Comparison of ENCODE assay signal across 8 cellular contexts in genomic region chr1:231376875-231377549, GRCh38. TPM values are rescaled to one million over a fixed set of nuclear protein-coding genes. Genes with fewer than 3 reads are reported as not detected.
DNase-seq lines count a peak whose midpoint lies in the region; ATAC-seq and TF ChIP-seq lines count a peak whose summit lies in the region.

No MANE protein-coding gene starts in this region.

- H3K4me1 ChIP-seq in mammary epithelial cell (ENCODE audit: insufficient read depth, low read length): no peaks in the 10 kb centered on the region

- H3K27me3 ChIP-seq in mammary epithelial cell (ENCODE audit: insufficient read depth, low read length): no peaks in the 10 kb centered on the region
- no peaks in the 10 kb centered on the region for H3K27me3 ChIP-seq in WERI-Rb-1 (ENCODE audit: insufficient read depth, low read depth, severe bottlenecking)

- no peak overlapping the region for H3K4me3 ChIP-seq in mammary epithelial cell (replicated peaks in 1 of 3; ENCODE audit: insufficient read depth in 1 of 3, low read depth in 2 of 3, low read length in 3 of 3)
- no peak overlapping the region for H3K4me3 ChIP-seq in WERI-Rb-1 (ENCODE audit: low read depth, low read length)

- H3K27ac ChIP-seq in mammary epithelial cell (ENCODE audit: insufficient read depth, low read depth, low read length) (no peak overlapping the region), WERI-Rb-1 (no peak overlapping the region)

- H4K20me1 ChIP-seq in mammary epithelial cell (ENCODE audit: insufficient read depth, low read length): no peaks in the 10 kb centered on the region

- no peak overlapping the region for H3K9ac ChIP-seq in mammary epithelial cell (ENCODE audit: insufficient read depth, low read length)

- peaks cover 87% of the 10 kb centered on the region for H3K79me2 ChIP-seq in mammary epithelial cell (ENCODE audit: insufficient read depth, low read length)

- H3K4me1 Mint-ChIP-seq in MCF 10A (ENCODE audit: insufficient read depth, unreplicated experiment): peaks cover 10% of the 10 kb centered on the region
- peaks cover 27% of the 10 kb centered on the region for H3K4me1 Mint-ChIP-seq in activated naive CD8-positive, alpha-beta T cell treated with anti-CD3 and anti-CD28 coated beads, Interleukin-2, amount 10 ng/mL, durations not matched to agents 7 days and 5 days
- H3K4me1 Mint-ChIP-seq in stimulated activated effector memory CD8-positive, alpha-beta T cell treated with anti-CD3 and anti-CD28 coated beads, Interleukin-12 subunit alpha, Interleukin-12 subunit beta, amount 100 ng/mL, for 72 hours: peaks cover 37% of the 10 kb centered on the region

- DNase-seq in MCF 10A (ENCODE audit: unreplicated experiment) (no peak), mammary epithelial cell (no peak), sciatic nerve (ENCODE audit: low spot score) (no peak), WERI-Rb-1 (no peak)
- DNase-seq in activated naive CD8-positive, alpha-beta T cell treated with anti-CD3 and anti-CD28 coated beads, Interleukin-2, amount 10 ng/mL, durations not matched to agents 7 days and 5 days: no peak
- peak in 1 of 2 donors; percentile 65 for DNase-seq in stimulated activated effector memory CD8-positive, alpha-beta T cell treated with anti-CD3 and anti-CD28 coated beads, Interleukin-12 subunit alpha, Interleukin-12 subunit beta, amount 100 ng/mL, for 72 hours (ENCODE audit: low spot score in 2 of 2)
- DNase-seq in activated CD4-positive, CD25-positive, alpha-beta regulatory T cell (lab: John Stamatoyannopoulos, UW): no peak

- H3K9me3 ChIP-seq in mammary epithelial cell (replicated peaks; ENCODE audit: insufficient read depth, low read length) (no peaks in the 10 kb centered on the region), WERI-Rb-1 (ENCODE audit: severe bottlenecking) (no peaks in the 10 kb centered on the region)

- CTCF ChIA-PET in MCF 10A (lab: Yijun Ruan, JAX): interaction anchor here (0.6 kb wide), 1 partner anchor 64 kb away, joined by 5 read pairs; no protein-coding TSS in a partner anchor
- CTCF ChIA-PET in mammary epithelial cell (lab: Charles Lee; ENCODE audit: low non-redundant PET): no interaction called here

- H3K4me2 ChIP-seq in mammary epithelial cell (ENCODE audit: insufficient read depth, low read depth, low read length): no peak overlapping the region

- H2AFZ ChIP-seq in mammary epithelial cell (ENCODE audit: low read depth, low read length): no peak overlapping the region

- in situ Hi-C loops in mammary epithelial cell (cut with MboI; ENCODE audit: low sequenced_read_pairs in 2 of 2): no loop called here

- no peaks in the 10 kb centered on the region for H3K27me3 Mint-ChIP-seq in MCF 10A (ENCODE audit: insufficient read depth, unreplicated experiment)
- H3K27me3 Mint-ChIP-seq in activated naive CD8-positive, alpha-beta T cell treated with anti-CD3 and anti-CD28 coated beads, Interleukin-2, amount 10 ng/mL, durations not matched to agents 7 days and 5 days: no peaks in the 10 kb centered on the region

- H3K36me3 ChIP-seq in mammary epithelial cell (ENCODE audit: insufficient read depth, low read length) (peaks cover under 1% of the 10 kb centered on the region), WERI-Rb-1 (no peaks in the 10 kb centered on the region)

- H3K9me3 Mint-ChIP-seq in MCF 10A (ENCODE audit: unreplicated experiment): no peaks in the 10 kb centered on the region
- no peaks in the 10 kb centered on the region for H3K9me3 Mint-ChIP-seq in activated naive CD8-positive, alpha-beta T cell treated with anti-CD3 and anti-CD28 coated beads, Interleukin-2, amount 10 ng/mL, durations not matched to agents 7 days and 5 days
- no peaks in the 10 kb centered on the region for H3K9me3 Mint-ChIP-seq in stimulated activated effector memory CD8-positive, alpha-beta T cell treated with anti-CD3 and anti-CD28 coated beads, Interleukin-12 subunit alpha, Interleukin-12 subunit beta, amount 100 ng/mL, for 72 hours

- H3K27ac Mint-ChIP-seq in MCF 10A (ENCODE audit: low read depth, unreplicated experiment): peak overlapping the region; percentile 1
- H3K27ac Mint-ChIP-seq in activated naive CD8-positive, alpha-beta T cell treated with anti-CD3 and anti-CD28 coated beads, Interleukin-2, amount 10 ng/mL, durations not matched to agents 7 days and 5 days: peak overlapping the region; percentile 80
- H3K27ac Mint-ChIP-seq in stimulated activated effector memory CD8-positive, alpha-beta T cell treated with anti-CD3 and anti-CD28 coated beads, Interleukin-12 subunit alpha, Interleukin-12 subunit beta, amount 100 ng/mL, for 72 hours: peak overlapping the region; percentile 75

- peaks cover 6% of the 10 kb centered on the region for H3K36me3 Mint-ChIP-seq in MCF 10A (ENCODE audit: insufficient read depth, unreplicated experiment)
- peaks cover 4% of the 10 kb centered on the region for H3K36me3 Mint-ChIP-seq in activated naive CD8-positive, alpha-beta T cell treated with anti-CD3 and anti-CD28 coated beads, Interleukin-2, amount 10 ng/mL, durations not matched to agents 7 days and 5 days
- peaks cover 32% of the 10 kb centered on the region for H3K36me3 Mint-ChIP-seq in stimulated activated effector memory CD8-positive, alpha-beta T cell treated with anti-CD3 and anti-CD28 coated beads, Interleukin-12 subunit alpha, Interleukin-12 subunit beta, amount 100 ng/mL, for 72 hours

- no peak for TF ChIP-seq CTCF in MCF 10A (IDR thresholded peaks at IDR 0.05; ENCODE audit: unreplicated experiment)
- TF ChIP-seq CTCF in mammary epithelial cell (conservative IDR thresholded peaks at IDR 0.05 in 1 of 2, IDR thresholded peaks at IDR 0.05 in 1 of 2; ENCODE audit: extremely low read depth in 1 of 2, insufficient read depth in 1 of 2, low read depth in 1 of 2, low read length in 2 of 2): no peak
- no peak for TF ChIP-seq CTCF in WERI-Rb-1 (IDR thresholded peaks at IDR 0.05; ENCODE audit: low read depth, low read length)

- POLR2A ChIA-PET in MCF 10A (lab: Yijun Ruan, JAX): interaction anchor here (0.6 to 1.5 kb wide), 4 partner anchors 9 to 81 kb away, joined by 3 to 7 read pairs (median 6); partner anchors contain the start of genes EXOC8 and SPRTN
- POLR2A ChIA-PET in activated naive CD8-positive, alpha-beta T cell treated with anti-CD3 and anti-CD28 coated beads, Interleukin-2, amount 10 ng/mL, durations not matched to agents 7 days and 5 days (lab: Charles Lee): no interaction called here

- ATAC-seq in HG03135 (IDR thresholded peaks at IDR 0.05; ENCODE audit: unreplicated experiment) (peak; percentile 65), sciatic nerve (no peak)
- ATAC-seq in activated naive CD8-positive, alpha-beta T cell treated with anti-CD3 and anti-CD28 coated beads, Interleukin-2, amount 10 ng/mL, durations not matched to agents 7 days and 5 days (ENCODE audit: low read depth): peak; percentile 88
- ATAC-seq in stimulated activated effector memory CD8-positive, alpha-beta T cell treated with anti-CD3 and anti-CD28 coated beads, Interleukin-12 subunit alpha, Interleukin-12 subunit beta, amount 100 ng/mL, for 72 hours: peak; percentile 93

- WGBS in mammary epithelial cell (ENCODE audit: low coverage, missing lambda C conversion rate): 90% methylated on average over 5 of the region's 5 CpGs

- no peak overlapping the region for H3K4me3 Mint-ChIP-seq in MCF 10A (ENCODE audit: unreplicated experiment)
- H3K4me3 Mint-ChIP-seq in activated naive CD8-positive, alpha-beta T cell treated with anti-CD3 and anti-CD28 coated beads, Interleukin-2, amount 10 ng/mL, durations not matched to agents 7 days and 5 days: peak overlapping the region; percentile 50
- H3K4me3 Mint-ChIP-seq in stimulated activated effector memory CD8-positive, alpha-beta T cell treated with anti-CD3 and anti-CD28 coated beads, Interleukin-12 subunit alpha, Interleukin-12 subunit beta, amount 100 ng/mL, for 72 hours: peak overlapping the region; percentile 6

- BruUV-seq in MCF 10A (replicated peaks; lab: Mats Ljungman, UMichigan): no TSS peak
- no TSS peak for BruUV-seq in mammary epithelial cell (replicated peaks; lab: Mats Ljungman, UMichigan)

- dilution Hi-C loops in mammary epithelial cell (cut with HindIII; ENCODE audit: low sequenced_read_pairs): no loop called here

- intact Hi-C loops in MCF 10A (cut with micrococcal nuclease): no loop called here
- intact Hi-C loops in mammary epithelial cell (cut with micrococcal nuclease): no loop called here
- intact Hi-C loops in sciatic nerve (cut with DNase I): no loop called here

RNA-seq across cellular contexts. Expression of gene SPRTN, which starts 38.9 kb away (rescaled TPM):
- total RNA-seq in MCF 10A (2022): 30.4 and 36.9 TPM in 2 replicates
- 10 to 100 TPM; 17.1 to 24.3 TPM for total RNA-seq in mammary epithelial cell
- 13.9 TPM for polyA plus RNA-seq in mammary epithelial cell
- polyA minus RNA-seq in mammary epithelial cell: 4.8 TPM
- 10 to 100 TPM; 14.7 to 19.0 TPM for total RNA-seq in activated naive CD8-positive, alpha-beta T cell treated with anti-CD3 and anti-CD28 coated beads, Interleukin-2, amount 10 ng/mL, durations not matched to agents 7 days and 5 days
- 10.5 TPM for total RNA-seq in sciatic nerve

RNA-seq across cellular contexts. Expression of gene EXOC8, which starts 39.4 kb away (rescaled TPM):
- total RNA-seq in MCF 10A (2022) (24.0 and 28.5 TPM in 2 replicates), mammary epithelial cell (10 to 100 TPM; 12.7 to 16.5 TPM), sciatic nerve (15.9 TPM)
- polyA plus RNA-seq in mammary epithelial cell: 4.7 TPM
- 13.6 TPM for polyA minus RNA-seq in mammary epithelial cell
- total RNA-seq in activated naive CD8-positive, alpha-beta T cell treated with anti-CD3 and anti-CD28 coated beads, Interleukin-2, amount 10 ng/mL, durations not matched to agents 7 days and 5 days: 10 to 100 TPM; 24.0 to 24.3 TPM

RNA-seq across cellular contexts. Expression of gene EGLN1, which starts 45.1 kb away (rescaled TPM):
- total RNA-seq in MCF 10A (2022) (67.3 and 68.8 TPM in 2 replicates), mammary epithelial cell (10 to 100 TPM; 18.5 to 24.0 TPM), sciatic nerve (45.5 TPM)
- polyA plus RNA-seq in mammary epithelial cell: 15.8 TPM
- polyA minus RNA-seq in mammary epithelial cell: 57.5 TPM
- total RNA-seq in activated naive CD8-positive, alpha-beta T cell treated with anti-CD3 and anti-CD28 coated beads, Interleukin-2, amount 10 ng/mL, durations not matched to agents 7 days and 5 days: 10 to 100 TPM; 34.9 to 39.8 TPM

Comparison
In these comparisons a context has a peak if more than half of its experiments do, and no peak if none do; other contexts are left out.
1. H3K27ac Mint-ChIP-seq: peak in every context shown above with its lines; median percentile 80 in activated naive CD8-positive, alpha-beta T cell treated with anti-CD3 and anti-CD28 coated beads, Interleukin-2, amount 10 ng/mL, durations not matched to agents 7 days and 5 days; 75 in stimulated activated effector memory CD8-positive, alpha-beta T cell treated with anti-CD3 and anti-CD28 coated beads, Interleukin-12 subunit alpha, Interleukin-12 subunit beta, amount 100 ng/mL, for 72 hours; 1 in MCF 10A.